Comparison of ENCODE assay signal across 8 cellular contexts in the genomic region with DNA sequence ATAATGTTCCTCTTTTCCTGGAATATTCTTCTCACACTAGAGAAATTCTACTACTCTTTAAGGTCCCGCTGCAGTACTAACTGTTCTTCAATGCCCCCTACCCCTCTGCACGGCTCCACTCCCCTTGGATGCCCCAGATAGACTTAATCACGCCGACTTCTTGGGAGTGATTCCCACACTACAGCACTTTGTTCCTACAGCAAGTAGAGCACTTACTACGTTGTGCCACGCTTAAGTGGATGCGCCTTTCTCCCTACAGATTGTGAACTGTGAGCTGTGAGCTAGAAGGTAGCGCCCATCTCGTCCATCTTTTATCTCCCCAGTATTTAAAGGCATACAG. TPM values are rescaled to one million over a fixed set of nuclear protein-coding genes. Genes with fewer than 3 reads are reported as not detected.
DNase-seq lines count a peak whose midpoint lies in the region; ATAC-seq and TF ChIP-seq lines count a peak whose summit lies in the region.

No MANE protein-coding gene starts in this region.

- DNase-seq in DMS79 treated with DMSO at 0.1 percent for 48 hours (lab: John Stamatoyannopoulos, UW): peak; percentile 37
- no peak for DNase-seq in DMS79 (lab: John Stamatoyannopoulos, UW)
- DNase-seq in glutamatergic neuron: no peak
- no peak for DNase-seq in spleen
- DNase-seq in KBM-7: no peak

- TF ChIP-seq POLR2A in spleen (IDR thresholded peaks at IDR 0.05): no peak

- TF ChIP-seq CTCF in VCaP (conservative IDR thresholded peaks at IDR 0.05) (no peak), glutamatergic neuron (IDR thresholded peaks at IDR 0.05; ENCODE audit: partially characterized antibody, unreplicated experiment) (no peak), spleen (IDR thresholded peaks at IDR 0.05 in 8 of 11, conservative IDR thresholded peaks at IDR 0.05 in 3 of 11) (no peak)

- in situ Hi-C loops in KBM-7 (cut with MboI; ENCODE audit: low pct_unique_long_range_greater_than_20kb, low sequenced_read_pairs): no loop called here

- peaks cover 19% of the 10 kb centered on the region for H3K4me1 Mint-ChIP-seq in glutamatergic neuron (ENCODE audit: low read depth, unreplicated experiment)

- peak overlapping the region; percentile 63 to 92 (median 74) for H3K4me3 ChIP-seq in spleen

- 66 to 72% (median 70%) methylated on average over 9 of the region's 9 CpGs for WGBS in spleen, 5 donors

- H3K27ac ChIP-seq in VCaP: peak overlapping the region; percentile 91
- H3K27ac ChIP-seq in spleen: peak overlapping the region; percentile 87 to 99 (median 96)

- H3K27me3 Mint-ChIP-seq in glutamatergic neuron (ENCODE audit: unreplicated experiment): peaks cover 10% of the 10 kb centered on the region

- H3K4me3 Mint-ChIP-seq in glutamatergic neuron (ENCODE audit: unreplicated experiment): peak overlapping the region; percentile 96

- H3K36me3 ChIP-seq in spleen: peaks cover 10 to 45% (median 37%) of the 10 kb centered on the region in 6 donors

- no peaks in the 10 kb centered on the region for H3K27me3 ChIP-seq in spleen (replicated peaks in 1 of 7)

- H3K4me1 ChIP-seq in spleen: peaks cover 17 to 62% (median 46%) of the 10 kb centered on the region in 6 donors

- H3K36me3 Mint-ChIP-seq in glutamatergic neuron (ENCODE audit: unreplicated experiment): peaks cover 48% of the 10 kb centered on the region

- H3K9me3 ChIP-seq in spleen: peaks cover 7 to 33% (median 25%) of the 10 kb centered on the region in 8 donors

- ATAC-seq in GM21390 (IDR thresholded peaks at IDR 0.05; ENCODE audit: unreplicated experiment) (no peak), HG03571 (IDR thresholded peaks at IDR 0.05; ENCODE audit: unreplicated experiment) (no peak)

- H3K27ac Mint-ChIP-seq in glutamatergic neuron (ENCODE audit: unreplicated experiment): peak overlapping the region; percentile 86

- intact Hi-C loops in spleen (cut with DNase I; ENCODE audit: low total_unique reads): no loop called here

- H3K9me3 Mint-ChIP-seq in glutamatergic neuron (ENCODE audit: unreplicated experiment): peaks cover 30% of the 10 kb centered on the region

RNA-seq across cellular contexts. Expression of gene ZNF436, which starts 2.2 kb away (rescaled TPM):
- total RNA-seq in glutamatergic neuron (ENCODE audit: unreplicated experiment): 13.3 TPM
- total RNA-seq in spleen: 10 to 100 TPM; 15.3 to 32.1 (median 20.3) TPM
- 1 to 10 TPM; 2.8 to 5.5 (median 3.4) TPM for polyA plus RNA-seq in spleen

RNA-seq across cellular contexts. Expression of gene HNRNPR, which starts 23.3 kb away (rescaled TPM):
- total RNA-seq in glutamatergic neuron (ENCODE audit: unreplicated experiment): 189 TPM
- 100 to 1,000 TPM in 5 of 7 donors, 10 to 100 TPM in 2; 75.8 to 143 (median 109) TPM for total RNA-seq in spleen
- polyA plus RNA-seq in spleen: 10 to 100 TPM; 58.2 to 83.2 (median 75.8) TPM

RNA-seq across cellular contexts. Expression of gene TCEA3, which starts 57.1 kb away (rescaled TPM):
- total RNA-seq in glutamatergic neuron (ENCODE audit: unreplicated experiment): 0.83 TPM
- total RNA-seq in spleen: 10 to 100 TPM in 4 of 7 donors, 1 to 10 TPM in 3; 9.1 to 19.6 (median 17.6) TPM
- 10 to 100 TPM in 1 of 3 donors, 1 to 10 TPM in 2; 4.6 to 11.0 (median 6.6) TPM for polyA plus RNA-seq in spleen
